Comparison of ENCODE assay signal across 19 cellular contexts in the genomic region with DNA sequence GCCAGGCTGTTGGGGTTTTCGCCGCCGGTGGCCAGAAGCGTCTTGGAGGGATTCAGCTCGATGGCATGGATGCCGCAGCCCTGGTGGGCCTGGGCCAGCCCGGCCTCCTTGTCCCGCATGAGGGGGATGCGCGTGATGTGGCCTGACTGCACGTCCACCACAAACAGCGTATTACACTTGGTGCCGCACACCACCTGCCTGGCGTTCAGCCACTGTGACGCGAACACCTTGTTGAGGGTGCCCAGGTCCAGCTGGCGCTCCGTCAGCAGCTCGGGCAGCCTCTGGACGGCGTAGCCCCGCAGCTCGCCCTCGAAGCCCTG. TPM values are rescaled to one million over a fixed set of nuclear protein-coding genes. Genes with fewer than 3 reads are reported as not detected.
A peak's percentile ranks its signal among the peaks of the same experiment; 100 is the strongest.
DNase-seq lines count a peak whose midpoint lies in the region; ATAC-seq and TF ChIP-seq lines count a peak whose summit lies in the region.
"Had no signal": no experiment of that assay in that cellular context is flagged by ENCODE, and none has a peak within 500 bp of the region (broad histone marks: within the 10 kb centered on the region; RNA-seq: fewer than 3 reads in every experiment).

No MANE protein-coding gene starts in this region.

- DNase-seq in Right ventricle myocardium inferior (ENCODE audit: missing footprints) (peak; percentile 8), left cardiac atrium (no peak), esophagus muscularis mucosa (ENCODE audit: extremely low spot score) (no peak), neural crest cell (ENCODE audit: low read depth, low spot score) (no peak), tibial artery (no peak), LoVo (ENCODE audit: low spot score) (no peak), amniotic stem cell (lab: John Stamatoyannopoulos, UW) (no peak)
- DNase-seq: activated CD4-positive, alpha-beta memory T cell treated with anti-CD3 and anti-CD28 coated beads, Interleukin-2, amount 10 ng/mL, durations not matched to agents 7 days and 5 days; CD4-positive, alpha-beta memory T cell; DND-41; effector CD8-positive, alpha-beta T cell; Karpas-422; NK-92 treated with Interleukin-12 subunit alpha and Interleukin-12 subunit beta, amount 100 ng/mL, for 24 hours; stimulated activated naive B cell treated with anti-CD40 and anti-IgM and Interleukin-4, amounts not matched to agents 10 μg/mL and 1 μg/mL and 100 μg/mL, for 72 hours had no signal

- H3K4me3 Mint-ChIP-seq in neural crest cell = peak overlapping the region; percentile 51
- H3K4me3 Mint-ChIP-seq: activated CD4-positive, alpha-beta memory T cell treated with anti-CD3 and anti-CD28 coated beads, Interleukin-2, amount 10 ng/mL, durations not matched to agents 7 days and 5 days had no signal

- no peaks in the 10 kb centered on the region for H3K4me1 Mint-ChIP-seq in neural crest cell
- H3K4me1 Mint-ChIP-seq: activated CD4-positive, alpha-beta memory T cell treated with anti-CD3 and anti-CD28 coated beads, Interleukin-2, amount 10 ng/mL, durations not matched to agents 7 days and 5 days; stimulated activated naive B cell treated with anti-CD40 and anti-IgM and Interleukin-4, amounts not matched to agents 10 μg/mL and 1 μg/mL and 100 μg/mL, for 72 hours had no signal

- H3K36me3 Mint-ChIP-seq in neural crest cell (ENCODE audit: low read depth) = no peaks in the 10 kb centered on the region
- H3K36me3 Mint-ChIP-seq: activated naive CD8-positive, alpha-beta T cell treated with anti-CD3 and anti-CD28 coated beads for 36 hours; CD4-positive, alpha-beta memory T cell; stimulated activated naive B cell treated with anti-CD40 and anti-IgM and Interleukin-4, amounts not matched to agents 10 μg/mL and 1 μg/mL and 100 μg/mL, for 72 hours had no signal

- H3K9me3 ChIP-seq in esophagus muscularis mucosa = no peaks in the 10 kb centered on the region
- H3K9me3 ChIP-seq in tibial artery = no peaks in the 10 kb centered on the region
- H3K9me3 ChIP-seq: psoas muscle had no signal

- H3K9me3 Mint-ChIP-seq in neural crest cell = no peaks in the 10 kb centered on the region
- H3K9me3 Mint-ChIP-seq: activated CD4-positive, alpha-beta memory T cell treated with anti-CD3 and anti-CD28 coated beads, Interleukin-2, amount 10 ng/mL, durations not matched to agents 7 days and 5 days; activated naive CD8-positive, alpha-beta T cell treated with anti-CD3 and anti-CD28 coated beads for 36 hours had no signal

- H3K27ac ChIP-seq in esophagus muscularis mucosa (replicated peaks in 1 of 4) = no peak overlapping the region
- no peak overlapping the region for H3K27ac ChIP-seq in tibial artery
- H3K27ac ChIP-seq: psoas muscle, RWPE1 had no signal

- H3K27ac Mint-ChIP-seq in neural crest cell (ENCODE audit: unreplicated experiment) = no peak overlapping the region
- H3K27ac Mint-ChIP-seq: activated CD4-positive, alpha-beta memory T cell treated with anti-CD3 and anti-CD28 coated beads, Interleukin-2, amount 10 ng/mL, durations not matched to agents 7 days and 5 days; activated naive CD8-positive, alpha-beta T cell treated with anti-CD3 and anti-CD28 coated beads for 36 hours; activated T-cell treated with anti-CD3 and anti-CD28 coated beads, Interleukin-2, amount 50 U/mL, for 72 hours; CD4-positive, alpha-beta memory T cell; stimulated activated naive B cell treated with anti-CD40 and anti-IgM and Interleukin-4, amounts not matched to agents 10 μg/mL and 1 μg/mL and 100 μg/mL, for 72 hours had no signal

- H3K36me3 ChIP-seq in esophagus muscularis mucosa (no peaks in the 10 kb centered on the region), tibial artery (no peaks in the 10 kb centered on the region)

- ATAC-seq in Right ventricle myocardium inferior = no peak
- ATAC-seq in left cardiac atrium = no peak
- ATAC-seq in GM21825 (IDR thresholded peaks at IDR 0.05; ENCODE audit: unreplicated experiment) = no peak
- ATAC-seq: psoas muscle; stimulated activated naive B cell treated with anti-CD40 and anti-IgM and Interleukin-4, amounts not matched to agents 10 μg/mL and 1 μg/mL and 100 μg/mL, for 72 hours had no signal

- TF ChIP-seq CTCF in esophagus muscularis mucosa (IDR thresholded peaks at IDR 0.05) (no peak), neural crest cell (conservative IDR thresholded peaks at IDR 0.05) (no peak), tibial artery (IDR thresholded peaks at IDR 0.05) (no peak)

- H3K27me3 ChIP-seq in esophagus muscularis mucosa = no peaks in the 10 kb centered on the region
- no peaks in the 10 kb centered on the region for H3K27me3 ChIP-seq in tibial artery

- WGBS in esophagus muscularis mucosa = 63% methylated on average over 3 of the region's 24 CpGs

- TF ChIP-seq POLR2A in esophagus muscularis mucosa (IDR thresholded peaks at IDR 0.05; ENCODE audit: low read depth) = no peak

- no peak for TF ChIP-seq EP300 in esophagus muscularis mucosa (IDR thresholded peaks at IDR 0.05)

- peak overlapping the region; percentile 48 to 61 (median 50) for H3K4me3 ChIP-seq in esophagus muscularis mucosa
- peak overlapping the region; percentile 47 to 55 for H3K4me3 ChIP-seq in tibial artery

- peaks cover 0 to 4% (median 2%) of the 10 kb centered on the region in 4 donors for H3K4me1 ChIP-seq in esophagus muscularis mucosa
- H3K4me1 ChIP-seq in tibial artery = peaks cover 0 to 4% (median 0%) of the 10 kb centered on the region in 4 donors
- H3K4me1 ChIP-seq: psoas muscle had no signal

- no peaks in the 10 kb centered on the region for H3K27me3 Mint-ChIP-seq in neural crest cell (ENCODE audit: low read depth)

- intact Hi-C loops in Right ventricle myocardium inferior (cut with DNase I) = no loop called here
- intact Hi-C loops in left cardiac atrium (cut with DNase I) = no loop called here
- intact Hi-C loops in esophagus muscularis mucosa (cut with DNase I) = no loop called here
- intact Hi-C loops in tibial artery (cut with DNase I; ENCODE audit: low total_unique reads) = no loop called here

RNA-seq across cellular contexts. Expression of gene DCAF12L2, which starts 0.7 kb away (rescaled TPM):
- total RNA-seq in Right ventricle myocardium inferior = 0.11 TPM
- total RNA-seq in left cardiac atrium = under 1 TPM; 0.08 to 0.27 TPM
- total RNA-seq in esophagus muscularis mucosa = 1 to 10 TPM in 2 of 4 donors, under 1 TPM in 1, not detected in 1; 0.66 to 1.4 (median 1.0) TPM
- total RNA-seq in neural crest cell = 2.9 and 3.3 TPM in 2 replicates
- total RNA-seq: activated CD4-positive, alpha-beta memory T cell treated with anti-CD3 and anti-CD28 coated beads, Interleukin-2, amount 10 ng/mL, durations not matched to agents 7 days and 5 days; activated naive CD8-positive, alpha-beta T cell treated with anti-CD3 and anti-CD28 coated beads for 36 hours; activated T-cell treated with anti-CD3 and anti-CD28 coated beads, Interleukin-2, amount 50 U/mL, for 72 hours; CD4-positive, alpha-beta memory T cell had no signal
